Comparison of ENCODE assay signal across 13 cellular contexts in the genomic region with DNA sequence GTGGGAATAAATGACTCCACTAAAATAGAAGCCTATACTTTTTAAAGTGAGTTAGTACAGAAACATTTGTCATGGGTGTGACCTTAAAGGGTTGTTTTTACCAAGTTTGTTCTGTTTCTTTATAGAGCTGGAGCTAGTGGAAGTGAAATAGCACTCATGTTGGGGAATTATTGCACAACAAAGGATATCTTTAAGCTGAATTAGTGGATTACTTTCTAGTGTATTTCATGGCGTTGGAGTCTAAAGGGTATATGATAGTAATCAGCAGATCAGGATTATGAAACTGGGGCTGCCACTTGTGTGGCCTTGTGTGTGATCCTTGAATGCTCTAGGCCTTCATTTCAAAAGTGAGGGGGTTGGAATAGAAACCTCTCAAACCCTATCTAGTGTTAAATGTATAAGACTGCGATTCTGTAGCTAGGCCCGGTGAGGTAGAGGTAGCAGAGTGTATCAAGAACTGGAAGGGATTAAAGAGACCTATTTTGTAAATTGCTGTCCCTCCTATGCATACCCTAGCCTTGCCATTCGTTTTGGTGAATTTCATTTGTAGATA.
DNase-seq lines count a peak whose midpoint lies in the region; ATAC-seq and TF ChIP-seq lines count a peak whose summit lies in the region.
"Had no signal": no experiment of that assay in that cellular context is flagged by ENCODE, and none has a peak within 500 bp of the region (broad histone marks: within the 10 kb centered on the region; RNA-seq: fewer than 3 reads in every experiment).

No MANE protein-coding gene starts in this region.

- intact Hi-C loops in PC-9 (cut with micrococcal nuclease; ENCODE audit: unreplicated experiment), result no loop called here
- intact Hi-C loops in body of pancreas (cut with DNase I), result no loop called here

- H3K4me3 ChIP-seq in Loucy (ENCODE audit: low read length, poor library complexity, severe bottlenecking), result peak overlapping the region; percentile 76
- no peak overlapping the region for H3K4me3 ChIP-seq in skeletal muscle tissue (ENCODE audit: low read length in 3 of 3)
- H3K4me3 ChIP-seq in PC-9, result no peak overlapping the region
- no peak overlapping the region for H3K4me3 ChIP-seq in body of pancreas

- DNase-seq in GM10266 (ENCODE audit: extremely low spot score), result peak; percentile 35
- DNase-seq in erythroblast (lab: John Stamatoyannopoulos, UW), result peak; percentile 19 to 22
- DNase-seq in PC-9, result no peak
- no peak for DNase-seq in GM19238 (ENCODE audit: insufficient read length, low spot score)
- DNase-seq in body of pancreas, result no peak
- no peak for DNase-seq in caudate nucleus (lab: John Stamatoyannopoulos, UW)
- DNase-seq: activated T-cell treated with anti-CD3 and anti-CD28 coated beads for 4 hours; COR-L47; naive thymus-derived CD8-positive, alpha-beta T cell; NCI-H226 had no signal

- H3K4me2 ChIP-seq in Loucy (ENCODE audit: low read depth, low read length, poor library complexity, severe bottlenecking) (peak overlapping the region; percentile 81), PC-9 (no peak overlapping the region)

- H3F3A ChIP-seq in Loucy (ENCODE audit: low read depth), result no peaks in the 10 kb centered on the region
- H3F3A ChIP-seq in PC-9 (ENCODE audit: insufficient read depth, low read depth), result no peaks in the 10 kb centered on the region; the same call in 1 of the 2 replicates

- H3K4me1 ChIP-seq in Loucy (ENCODE audit: insufficient read depth, low read length, poor library complexity, severe bottlenecking) (peaks cover 52% of the 10 kb centered on the region), skeletal muscle tissue (ENCODE audit: control insufficient read depth in 3 of 3, insufficient read depth in 3 of 3, low read length in 3 of 3) (peaks cover 20 to 24% (median 22%) of the 10 kb centered on the region in 3 donors), PC-9 (replicated peaks; ENCODE audit: insufficient read depth) (peaks cover 4% of the 10 kb centered on the region; the same call in 1 of the 2 replicates), body of pancreas (peaks cover 54% of the 10 kb centered on the region)

- H3K9me3 ChIP-seq in Loucy (ENCODE audit: insufficient read depth, low read depth, low read length) (no peaks in the 10 kb centered on the region), skeletal muscle tissue (ENCODE audit: control insufficient read depth in 3 of 3, low read length in 3 of 3) (no peaks in the 10 kb centered on the region), PC-9 (ENCODE audit: insufficient read depth, low read depth) (no peaks in the 10 kb centered on the region), body of pancreas (no peaks in the 10 kb centered on the region)

- CTCF ChIA-PET in PC-9 (lab: Charles Lee), result no interaction called here

- H3K9me2 ChIP-seq in Loucy (replicated peaks; ENCODE audit: low read depth, low read length) (no peaks in the 10 kb centered on the region), PC-9 (ENCODE audit: insufficient read depth) (no peaks in the 10 kb centered on the region)

- H3K27me3 ChIP-seq in Loucy (ENCODE audit: insufficient read depth, low read length, poor library complexity, severe bottlenecking), result no peaks in the 10 kb centered on the region
- no peaks in the 10 kb centered on the region for H3K27me3 ChIP-seq in skeletal muscle tissue (ENCODE audit: control insufficient read depth in 3 of 3, insufficient read depth in 3 of 3, low read length in 3 of 3)
- no peaks in the 10 kb centered on the region for H3K27me3 ChIP-seq in PC-9 (ENCODE audit: insufficient read depth, low read depth)
- no peaks in the 10 kb centered on the region for H3K27me3 ChIP-seq in body of pancreas

- ATAC-seq in body of pancreas, result no peak
- ATAC-seq: naive thymus-derived CD8-positive, alpha-beta T cell had no signal

- TF ChIP-seq POLR2A in erythroblast (IDR thresholded peaks at IDR 0.05; ENCODE audit: low read length) (no peak), body of pancreas (IDR thresholded peaks at IDR 0.05) (no peak)

- TF ChIP-seq CTCF in GM10266 (IDR thresholded peaks at IDR 0.05; ENCODE audit: control insufficient read depth, insufficient read depth, low read depth, missing control alignments) (no peak), Loucy (conservative IDR thresholded peaks at IDR 0.05; ENCODE audit: low read length) (no peak), PC-9 (conservative IDR thresholded peaks at IDR 0.05) (no peak), body of pancreas (IDR thresholded peaks at IDR 0.05) (no peak)

- peaks cover 34% of the 10 kb centered on the region for H4K20me1 ChIP-seq in Loucy (ENCODE audit: insufficient read depth, low read length, poor library complexity, severe bottlenecking)
- no peaks in the 10 kb centered on the region for H4K20me1 ChIP-seq in PC-9 (ENCODE audit: insufficient read depth)

- H3K79me2 ChIP-seq in Loucy (ENCODE audit: insufficient read depth, low read length), result peaks cover 67% of the 10 kb centered on the region
- H3K79me2 ChIP-seq in PC-9 (ENCODE audit: low read depth), result 0 out of 2 replicates have a peak, but pooled peaks cover 17% of the 10 kb centered on the region

- H3K9ac ChIP-seq in Loucy (ENCODE audit: low read depth, low read length, poor library complexity, severe bottlenecking) (peak overlapping the region; percentile 32), skeletal muscle tissue (ENCODE audit: low read depth in 1 of 3, low read length in 3 of 3) (peak overlapping the region in 2 of 3 donors; percentile 25 to 51)

- H2AFZ ChIP-seq in Loucy (ENCODE audit: low read length) (no peak overlapping the region), PC-9 (no peak overlapping the region)

- POLR2A ChIA-PET in PC-9 (lab: Charles Lee; ENCODE audit: unreplicated experiment), result interaction anchor here (0.7 kb wide), 1 partner anchor 234 kb away, joined by 28 read pairs; no protein-coding TSS in a partner anchor

- 52 to 59% methylated on average over 4 of the region's 4 CpGs for WGBS in body of pancreas, 2 donors

- H3K27ac ChIP-seq in skeletal muscle tissue (ENCODE audit: low read depth, low read length) (peak overlapping the region; percentile 26), PC-9 (no peak overlapping the region), body of pancreas (peak overlapping the region in 1 of 4 donors; percentile 32), caudate nucleus (ENCODE audit: low read depth, low read length) (no peak overlapping the region)
- H3K27ac ChIP-seq: VCaP had no signal

- BruUV-seq in PC-9 (replicated peaks; lab: Mats Ljungman, UMichigan), result no TSS peak

- peaks cover 6% of the 10 kb centered on the region; the same call in 1 of the 2 replicates for H3K36me3 ChIP-seq in Loucy (ENCODE audit: insufficient read depth, low read length)
- peaks cover 0 to 4% (median 4%) of the 10 kb centered on the region in 3 donors for H3K36me3 ChIP-seq in skeletal muscle tissue (ENCODE audit: control insufficient read depth in 3 of 3, insufficient read depth in 3 of 3, low read length in 3 of 3)
- no peaks in the 10 kb centered on the region; the same call in 1 of the 2 replicates for H3K36me3 ChIP-seq in PC-9 (ENCODE audit: low read depth)
- H3K36me3 ChIP-seq in body of pancreas (replicated peaks in 1 of 2; ENCODE audit: insufficient read depth in 1 of 2, low read depth in 2 of 2), result no peaks in the 10 kb centered on the region

Comparison
In these comparisons a context has a peak if more than half of its experiments do, and no peak if none do; other contexts are left out.
1. DNase-seq: peak in GM10266 (single experiment) and erythroblast (2 of 2); none in PC-9 (0 of 2), GM19238 (single experiment), body of pancreas (0 of 4) and caudate nucleus (0 of 61).